19 cellular contexts compared by ENCODE assay signal in the genomic region with DNA sequence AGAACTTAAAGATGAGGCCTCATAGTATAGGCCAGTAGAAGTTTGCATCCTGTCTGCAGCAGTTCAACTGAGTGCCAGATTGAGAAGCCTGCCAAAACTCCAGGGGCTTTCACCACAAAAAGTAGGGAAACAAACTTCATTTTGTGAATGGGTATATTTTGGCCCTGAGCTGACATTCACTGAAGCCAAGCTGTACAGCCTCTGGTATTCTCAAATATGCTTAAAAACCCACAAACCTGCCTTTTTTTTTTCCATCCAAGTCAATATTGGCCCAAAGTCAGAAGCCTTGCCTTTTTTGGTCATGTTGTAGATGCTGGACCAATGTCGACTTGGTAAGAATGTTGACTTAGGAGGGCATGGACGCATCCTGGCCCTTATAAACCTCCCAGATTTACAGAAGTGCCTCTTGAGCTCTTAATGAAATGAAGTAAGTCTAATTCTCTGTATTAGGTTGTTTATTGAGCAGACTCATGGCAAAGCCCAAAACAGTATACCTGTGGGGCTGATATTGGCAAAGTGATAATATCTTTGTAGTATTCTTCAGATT.
"Had no signal": no experiment of that assay in that cellular context is flagged by ENCODE, and none has a peak within 500 bp of the region (broad histone marks: within the 10 kb centered on the region; RNA-seq: fewer than 3 reads in every experiment).

No MANE protein-coding gene starts in this region.

- H3K4me1 ChIP-seq: foreskin keratinocyte, prostate gland, right atrium auricular region, thyroid gland had no signal

- H3K9me3 Mint-ChIP-seq: natural killer cell treated with Interleukin-12 subunit alpha and Interleukin-12 subunit beta and Interleukin-15 and Interleukin-18, amount 100 ng/mL, for 72 hours; WTC11 had no signal

- H3K9me3 ChIP-seq: prostate gland, right atrium auricular region, spleen, thyroid gland had no signal

- ATAC-seq: activated CD4-positive, alpha-beta T cell treated with anti-CD3 and anti-CD28 coated beads for 36 hours; foreskin keratinocyte; left lobe of liver; natural killer cell treated with Interleukin-12 subunit alpha and Interleukin-12 subunit beta and Interleukin-15 and Interleukin-18, amount 100 ng/mL, for 72 hours; WTC11 had no signal

- H3K36me3 Mint-ChIP-seq: natural killer cell treated with Interleukin-12 subunit alpha and Interleukin-12 subunit beta and Interleukin-15 and Interleukin-18, amount 100 ng/mL, for 72 hours; WTC11 had no signal

- H3K27ac Mint-ChIP-seq: activated CD4-positive, alpha-beta T cell treated with anti-CD3 and anti-CD28 coated beads for 36 hours; WTC11 had no signal

- H3K27me3 ChIP-seq: foreskin keratinocyte, right atrium auricular region, spleen, thyroid gland had no signal

- H3K36me3 ChIP-seq: prostate gland, right atrium auricular region, spleen, thyroid gland had no signal

- DNase-seq: activated CD4-positive, alpha-beta T cell treated with anti-CD3 and anti-CD28 coated beads for 36 hours; activated CD4-positive, alpha-beta T cell treated with anti-CD3 and anti-CD28 coated beads, Interleukin-2, amount 50 U/mL, for 4 hours; activated effector memory CD4-positive, alpha-beta T cell treated with anti-CD3 and anti-CD28 coated beads, Interleukin-2, amount 50 U/mL, for 16 hours; central memory CD4-positive, alpha-beta T cell; dermis blood vessel endothelial cell; effector CD8-positive, alpha-beta T cell; erythroblast; foreskin keratinocyte; kidney; spleen; stimulated activated CD4-positive, alpha-beta T cell treated with anti-CD3 and anti-CD28 coated beads, Interleukin-4, amount 100 ng/mL, for 1 hour; stimulated activated naive CD4-positive, alpha-beta T cell treated with Interleukin-2 at 50 U/mL for 16 hours; T-helper 9 cell; thyroid gland had no signal

- H3K27ac ChIP-seq: foreskin keratinocyte, prostate gland, right atrium auricular region, spleen, thyroid gland had no signal

- H3K4me3 ChIP-seq: prostate gland, right atrium auricular region, spleen, thyroid gland had no signal

- H3K4me3 Mint-ChIP-seq: activated CD4-positive, alpha-beta T cell treated with anti-CD3 and anti-CD28 coated beads for 36 hours; natural killer cell treated with Interleukin-12 subunit alpha and Interleukin-12 subunit beta and Interleukin-15 and Interleukin-18, amount 100 ng/mL, for 72 hours; WTC11 had no signal

- H3K27me3 Mint-ChIP-seq: activated CD4-positive, alpha-beta T cell treated with anti-CD3 and anti-CD28 coated beads for 36 hours; natural killer cell treated with Interleukin-12 subunit alpha and Interleukin-12 subunit beta and Interleukin-15 and Interleukin-18, amount 100 ng/mL, for 72 hours had no signal
